Comparison of ENCODE assay signal across 2 cellular contexts in genomic region chr2:15708865-15709820, GRCh38.
TF ChIP-seq lines count a peak whose summit lies in the region.

No MANE protein-coding gene starts in this region.

TF ChIP-seq in liver, 16 proteins besides CTCF, POLR2A, EP300 and RAD21:
- TF ChIP-seq REST (IDR thresholded peaks at IDR 0.05) (no peak), GABPA (IDR thresholded peaks at IDR 0.05 in 1 of 2, conservative IDR thresholded peaks at IDR 0.05 in 1 of 2) (peak in 1 of 2 donors; percentile 10), HNF4G (IDR thresholded peaks at IDR 0.05) (no peak), SP1 (IDR thresholded peaks at IDR 0.05) (peak; percentile 9), ZBTB33 (IDR thresholded peaks at IDR 0.05) (no peak), NR2F2 (IDR thresholded peaks at IDR 0.05) (peak; percentile 90), YY1 (IDR thresholded peaks at IDR 0.05) (no peak), HNF4A (conservative IDR thresholded peaks at IDR 0.05) (no peak), JUND (IDR thresholded peaks at IDR 0.05) (no peak)
- TF ChIP-seq, protein P1, sequence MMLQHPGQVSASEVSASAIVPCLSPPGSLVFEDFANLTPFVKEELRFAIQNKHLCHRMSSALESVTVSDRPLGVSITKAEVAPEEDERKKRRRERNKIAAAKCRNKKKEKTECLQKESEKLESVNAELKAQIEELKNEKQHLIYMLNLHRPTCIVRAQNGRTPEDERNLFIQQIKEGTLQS (IDR thresholded peaks at IDR 0.05): no peak
- TF ChIP-seq, protein P2, sequence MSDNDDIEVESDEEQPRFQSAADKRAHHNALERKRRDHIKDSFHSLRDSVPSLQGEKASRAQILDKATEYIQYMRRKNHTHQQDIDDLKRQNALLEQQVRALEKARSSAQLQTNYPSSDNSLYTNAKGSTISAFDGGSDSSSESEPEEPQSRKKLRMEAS (IDR thresholded peaks at IDR 0.05): peak; percentile 47

TF ChIP-seq in HepG2, 621 proteins besides CTCF, POLR2A, EP300 and RAD21 (continued from another document):
- TF ChIP-seq THAP11 (CRISPR knock-in tag; IDR thresholded peaks at IDR 0.05) (no peak), NFE2L2 (IDR thresholded peaks at IDR 0.05; ENCODE audit: low read length) (no peak), ZNF619 (CRISPR knock-in tag; IDR thresholded peaks at IDR 0.05) (no peak), GATAD2A (CRISPR knock-in tag; IDR thresholded peaks at IDR 0.05) (no peak)
- TF ChIP-seq, protein P3, sequence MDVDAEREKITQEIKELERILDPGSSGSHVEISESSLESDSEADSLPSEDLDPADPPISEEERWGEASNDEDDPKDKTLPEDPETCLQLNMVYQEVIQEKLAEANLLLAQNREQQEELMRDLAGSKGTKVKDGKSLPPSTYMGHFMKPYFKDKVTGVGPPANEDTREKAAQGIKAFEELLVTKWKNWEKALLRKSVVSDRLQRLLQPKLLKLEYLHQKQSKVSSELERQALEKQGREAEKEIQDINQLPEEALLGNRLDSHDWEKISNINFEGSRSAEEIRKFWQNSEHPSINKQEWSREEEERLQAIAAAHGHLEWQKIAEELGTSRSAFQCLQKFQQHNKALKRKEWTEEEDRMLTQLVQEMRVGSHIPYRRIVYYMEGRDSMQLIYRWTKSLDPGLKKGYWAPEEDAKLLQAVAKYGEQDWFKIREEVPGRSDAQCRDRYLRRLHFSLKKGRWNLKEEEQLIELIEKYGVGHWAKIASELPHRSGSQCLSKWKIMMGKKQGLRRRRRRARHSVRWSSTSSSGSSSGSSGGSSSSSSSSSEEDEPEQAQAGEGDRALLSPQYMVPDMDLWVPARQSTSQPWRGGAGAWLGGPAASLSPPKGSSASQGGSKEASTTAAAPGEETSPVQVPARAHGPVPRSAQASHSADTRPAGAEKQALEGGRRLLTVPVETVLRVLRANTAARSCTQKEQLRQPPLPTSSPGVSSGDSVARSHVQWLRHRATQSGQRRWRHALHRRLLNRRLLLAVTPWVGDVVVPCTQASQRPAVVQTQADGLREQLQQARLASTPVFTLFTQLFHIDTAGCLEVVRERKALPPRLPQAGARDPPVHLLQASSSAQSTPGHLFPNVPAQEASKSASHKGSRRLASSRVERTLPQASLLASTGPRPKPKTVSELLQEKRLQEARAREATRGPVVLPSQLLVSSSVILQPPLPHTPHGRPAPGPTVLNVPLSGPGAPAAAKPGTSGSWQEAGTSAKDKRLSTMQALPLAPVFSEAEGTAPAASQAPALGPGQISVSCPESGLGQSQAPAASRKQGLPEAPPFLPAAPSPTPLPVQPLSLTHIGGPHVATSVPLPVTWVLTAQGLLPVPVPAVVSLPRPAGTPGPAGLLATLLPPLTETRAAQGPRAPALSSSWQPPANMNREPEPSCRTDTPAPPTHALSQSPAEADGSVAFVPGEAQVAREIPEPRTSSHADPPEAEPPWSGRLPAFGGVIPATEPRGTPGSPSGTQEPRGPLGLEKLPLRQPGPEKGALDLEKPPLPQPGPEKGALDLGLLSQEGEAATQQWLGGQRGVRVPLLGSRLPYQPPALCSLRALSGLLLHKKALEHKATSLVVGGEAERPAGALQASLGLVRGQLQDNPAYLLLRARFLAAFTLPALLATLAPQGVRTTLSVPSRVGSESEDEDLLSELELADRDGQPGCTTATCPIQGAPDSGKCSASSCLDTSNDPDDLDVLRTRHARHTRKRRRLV (CRISPR knock-in tag; IDR thresholded peaks at IDR 0.05): no peak
